15 cellular contexts compared by ENCODE assay signal in genomic region chr14:100336618-100337530, GRCh38. TPM values are rescaled to one million over a fixed set of nuclear protein-coding genes. Genes with fewer than 3 reads are reported as not detected.
DNase-seq lines count a peak whose midpoint lies in the region; ATAC-seq and TF ChIP-seq lines count a peak whose summit lies in the region.
"Had no signal": no experiment of that assay in that cellular context is flagged by ENCODE, and none has a peak within 500 bp of the region (broad histone marks: within the 10 kb centered on the region; RNA-seq: fewer than 3 reads in every experiment).

No MANE protein-coding gene starts in this region.

- H3K27me3 Mint-ChIP-seq in activated CD8-positive, alpha-beta T cell treated with anti-CD3 and anti-CD28 coated beads for 36 hours, result no peaks in the 10 kb centered on the region
- no peaks in the 10 kb centered on the region for H3K27me3 Mint-ChIP-seq in activated CD8-positive, alpha-beta T cell treated with anti-CD3 and anti-CD28 coated beads, Interleukin-2, amount 10 ng/mL, durations not matched to agents 7 days and 5 days (ENCODE audit: low read depth)
- H3K27me3 Mint-ChIP-seq in activated T-helper 1 cell treated with anti-CD3 and anti-CD28 coated beads, Interleukin-12 subunit alpha, Interleukin-12 subunit beta, Interleukin-2, Interleukin-4 antibody, amounts not matched to agents 30 ng/mL and 10 ng/mL and 1 ng/mL, durations not matched to agents 14 hours and 24 hours and 36 hours (ENCODE audit: insufficient read depth), result no peaks in the 10 kb centered on the region
- no peaks in the 10 kb centered on the region for H3K27me3 Mint-ChIP-seq in stimulated activated memory B cell treated with anti-CD40 and anti-IgM and Interleukin-4, amounts not matched to agents 10 μg/mL and 1 μg/mL and 100 μg/mL, for 72 hours
- H3K27me3 Mint-ChIP-seq in T-helper 17 cell, result no peaks in the 10 kb centered on the region
- H3K27me3 Mint-ChIP-seq: activated B cell treated with CpG ODN at 0.5 μM for 24 hours had no signal

- intact Hi-C loops in activated CD8-positive, alpha-beta T cell treated with anti-CD3 and anti-CD28 coated beads for 36 hours (cut with micrococcal nuclease), result no loop called here
- intact Hi-C loops in activated T-helper 1 cell treated with anti-CD3 and anti-CD28 coated beads, Interleukin-12 subunit alpha, Interleukin-12 subunit beta, Interleukin-2, Interleukin-4 antibody, amounts not matched to agents 30 ng/mL and 10 ng/mL and 1 ng/mL, durations not matched to agents 14 hours and 24 hours and 36 hours (cut with micrococcal nuclease), result no loop called here

- POLR2A ChIA-PET in activated CD8-positive, alpha-beta T cell treated with anti-CD3 and anti-CD28 coated beads for 36 hours (lab: Charles Lee), result interaction anchor here (0.7 to 1.5 kb wide), 7 partner anchors 9 to 35 kb away, joined by 3 to 4 read pairs (median 3); no protein-coding TSS in a partner anchor
- POLR2A ChIA-PET in activated CD8-positive, alpha-beta T cell treated with anti-CD3 and anti-CD28 coated beads, Interleukin-2, amount 10 ng/mL, durations not matched to agents 7 days and 5 days (lab: Charles Lee), result no interaction called here

- H3K9me3 Mint-ChIP-seq in activated CD8-positive, alpha-beta T cell treated with anti-CD3 and anti-CD28 coated beads for 36 hours, result no peaks in the 10 kb centered on the region
- no peaks in the 10 kb centered on the region for H3K9me3 Mint-ChIP-seq in activated CD8-positive, alpha-beta T cell treated with anti-CD3 and anti-CD28 coated beads, Interleukin-2, amount 10 ng/mL, durations not matched to agents 7 days and 5 days (ENCODE audit: insufficient read depth)
- H3K9me3 Mint-ChIP-seq in activated T-helper 1 cell treated with anti-CD3 and anti-CD28 coated beads, Interleukin-12 subunit alpha, Interleukin-12 subunit beta, Interleukin-2, Interleukin-4 antibody, amounts not matched to agents 30 ng/mL and 10 ng/mL and 1 ng/mL, durations not matched to agents 14 hours and 24 hours and 36 hours, result no peaks in the 10 kb centered on the region
- no peaks in the 10 kb centered on the region for H3K9me3 Mint-ChIP-seq in stimulated activated memory B cell treated with anti-CD40 and anti-IgM and Interleukin-4, amounts not matched to agents 10 μg/mL and 1 μg/mL and 100 μg/mL, for 72 hours
- H3K9me3 Mint-ChIP-seq: activated B cell treated with CpG ODN at 0.5 μM for 24 hours had no signal

- DNase-seq in activated CD8-positive, alpha-beta T cell treated with anti-CD3 and anti-CD28 coated beads for 36 hours, result no peak
- DNase-seq in activated CD8-positive, alpha-beta T cell treated with anti-CD3 and anti-CD28 coated beads, Interleukin-2, amount 10 ng/mL, durations not matched to agents 7 days and 5 days, result no peak
- DNase-seq in activated T-helper 1 cell treated with anti-CD3 and anti-CD28 coated beads, Interleukin-12 subunit alpha, Interleukin-12 subunit beta, Interleukin-2, Interleukin-4 antibody, amounts not matched to agents 30 ng/mL and 10 ng/mL and 1 ng/mL, durations not matched to agents 14 hours and 24 hours and 36 hours (ENCODE audit: low spot score), result no peak
- DNase-seq in NCI-H526 (lab: John Stamatoyannopoulos, UW) (no peak), T-helper 17 cell (no peak)
- DNase-seq: ACHN, activated B cell treated with CpG ODN at 0.5 μM for 24 hours, hippocampal formation, NCI-H2029, thyroid gland had no signal

- peak overlapping the region; percentile 42 for H3K27ac Mint-ChIP-seq in activated CD8-positive, alpha-beta T cell treated with anti-CD3 and anti-CD28 coated beads for 36 hours
- H3K27ac Mint-ChIP-seq in activated CD8-positive, alpha-beta T cell treated with anti-CD3 and anti-CD28 coated beads, Interleukin-2, amount 10 ng/mL, durations not matched to agents 7 days and 5 days, result no peak overlapping the region
- peak overlapping the region; percentile 79 for H3K27ac Mint-ChIP-seq in activated T-helper 1 cell treated with anti-CD3 and anti-CD28 coated beads, Interleukin-12 subunit alpha, Interleukin-12 subunit beta, Interleukin-2, Interleukin-4 antibody, amounts not matched to agents 30 ng/mL and 10 ng/mL and 1 ng/mL, durations not matched to agents 14 hours and 24 hours and 36 hours
- peak overlapping the region; percentile 58 for H3K27ac Mint-ChIP-seq in stimulated activated memory B cell treated with anti-CD40 and anti-IgM and Interleukin-4, amounts not matched to agents 10 μg/mL and 1 μg/mL and 100 μg/mL, for 72 hours
- no peak overlapping the region for H3K27ac Mint-ChIP-seq in T-helper 17 cell
- H3K27ac Mint-ChIP-seq: activated B cell treated with CpG ODN at 0.5 μM for 24 hours had no signal

- CTCF ChIA-PET in activated CD8-positive, alpha-beta T cell treated with anti-CD3 and anti-CD28 coated beads for 36 hours (lab: Charles Lee), result interaction anchor here (0.7 kb wide), 1 partner anchor 585 kb away, joined by 3 read pairs; no protein-coding TSS in a partner anchor
- CTCF ChIA-PET in activated CD8-positive, alpha-beta T cell treated with anti-CD3 and anti-CD28 coated beads, Interleukin-2, amount 10 ng/mL, durations not matched to agents 7 days and 5 days (lab: Charles Lee), result interaction anchor here (1.1 kb wide), 1 partner anchor 41 kb away, joined by 3 read pairs; no protein-coding TSS in a partner anchor

- peaks cover 59% of the 10 kb centered on the region for H3K36me3 Mint-ChIP-seq in activated CD8-positive, alpha-beta T cell treated with anti-CD3 and anti-CD28 coated beads for 36 hours (ENCODE audit: low read depth)
- H3K36me3 Mint-ChIP-seq in activated CD8-positive, alpha-beta T cell treated with anti-CD3 and anti-CD28 coated beads, Interleukin-2, amount 10 ng/mL, durations not matched to agents 7 days and 5 days (ENCODE audit: low read depth), result peaks cover 61% of the 10 kb centered on the region
- H3K36me3 Mint-ChIP-seq in activated T-helper 1 cell treated with anti-CD3 and anti-CD28 coated beads, Interleukin-12 subunit alpha, Interleukin-12 subunit beta, Interleukin-2, Interleukin-4 antibody, amounts not matched to agents 30 ng/mL and 10 ng/mL and 1 ng/mL, durations not matched to agents 14 hours and 24 hours and 36 hours (ENCODE audit: low read depth), result peaks cover 45% of the 10 kb centered on the region
- peaks cover 77% of the 10 kb centered on the region for H3K36me3 Mint-ChIP-seq in stimulated activated memory B cell treated with anti-CD40 and anti-IgM and Interleukin-4, amounts not matched to agents 10 μg/mL and 1 μg/mL and 100 μg/mL, for 72 hours
- peaks cover 2% of the 10 kb centered on the region for H3K36me3 Mint-ChIP-seq in T-helper 17 cell (ENCODE audit: low read depth)

- no peak for ATAC-seq in activated CD8-positive, alpha-beta T cell treated with anti-CD3 and anti-CD28 coated beads for 36 hours
- ATAC-seq in activated CD8-positive, alpha-beta T cell treated with anti-CD3 and anti-CD28 coated beads, Interleukin-2, amount 10 ng/mL, durations not matched to agents 7 days and 5 days, result no peak
- peak; percentile 37 for ATAC-seq in GM21390 (IDR thresholded peaks at IDR 0.05; ENCODE audit: unreplicated experiment)
- no peak for ATAC-seq in stimulated activated memory B cell treated with anti-CD40 and anti-IgM and Interleukin-4, amounts not matched to agents 10 μg/mL and 1 μg/mL and 100 μg/mL, for 72 hours
- ATAC-seq in GM19395 (IDR thresholded peaks at IDR 0.05; ENCODE audit: unreplicated experiment), result no peak
- ATAC-seq in T-helper 17 cell, result no peak
- ATAC-seq: SK-N-SH treated with all-trans-retinoic acid at 6 μM for 48 hours had no signal

- TF ChIP-seq CTCF in activated CD8-positive, alpha-beta T cell treated with anti-CD3 and anti-CD28 coated beads for 36 hours (IDR thresholded peaks at IDR 0.05), result no peak

- peaks cover 18% of the 10 kb centered on the region for H3K4me1 Mint-ChIP-seq in activated CD8-positive, alpha-beta T cell treated with anti-CD3 and anti-CD28 coated beads for 36 hours (ENCODE audit: low read depth)
- H3K4me1 Mint-ChIP-seq in activated CD8-positive, alpha-beta T cell treated with anti-CD3 and anti-CD28 coated beads, Interleukin-2, amount 10 ng/mL, durations not matched to agents 7 days and 5 days (ENCODE audit: low read depth), result peaks cover 10% of the 10 kb centered on the region
- H3K4me1 Mint-ChIP-seq in activated T-helper 1 cell treated with anti-CD3 and anti-CD28 coated beads, Interleukin-12 subunit alpha, Interleukin-12 subunit beta, Interleukin-2, Interleukin-4 antibody, amounts not matched to agents 30 ng/mL and 10 ng/mL and 1 ng/mL, durations not matched to agents 14 hours and 24 hours and 36 hours (ENCODE audit: low read depth), result peaks cover 20% of the 10 kb centered on the region
- peaks cover 41% of the 10 kb centered on the region for H3K4me1 Mint-ChIP-seq in stimulated activated memory B cell treated with anti-CD40 and anti-IgM and Interleukin-4, amounts not matched to agents 10 μg/mL and 1 μg/mL and 100 μg/mL, for 72 hours
- H3K4me1 Mint-ChIP-seq in T-helper 17 cell, result peaks cover 7% of the 10 kb centered on the region

- H3K9me3 ChIP-seq in T-helper 17 cell (ENCODE audit: control insufficient read depth, low read length, poor library complexity, severe bottlenecking), result no peaks in the 10 kb centered on the region
- H3K9me3 ChIP-seq: thyroid gland had no signal

- no peak overlapping the region for H3K4me3 Mint-ChIP-seq in activated CD8-positive, alpha-beta T cell treated with anti-CD3 and anti-CD28 coated beads for 36 hours
- no peak overlapping the region for H3K4me3 Mint-ChIP-seq in activated CD8-positive, alpha-beta T cell treated with anti-CD3 and anti-CD28 coated beads, Interleukin-2, amount 10 ng/mL, durations not matched to agents 7 days and 5 days
- H3K4me3 Mint-ChIP-seq in activated T-helper 1 cell treated with anti-CD3 and anti-CD28 coated beads, Interleukin-12 subunit alpha, Interleukin-12 subunit beta, Interleukin-2, Interleukin-4 antibody, amounts not matched to agents 30 ng/mL and 10 ng/mL and 1 ng/mL, durations not matched to agents 14 hours and 24 hours and 36 hours, result no peak overlapping the region
- no peak overlapping the region for H3K4me3 Mint-ChIP-seq in stimulated activated memory B cell treated with anti-CD40 and anti-IgM and Interleukin-4, amounts not matched to agents 10 μg/mL and 1 μg/mL and 100 μg/mL, for 72 hours
- H3K4me3 Mint-ChIP-seq in T-helper 17 cell, result no peak overlapping the region
- H3K4me3 Mint-ChIP-seq: activated B cell treated with CpG ODN at 0.5 μM for 24 hours had no signal

RNA-seq across cellular contexts. Expression of gene SLC25A47, which starts 13.7 kb away (rescaled TPM):
- not detected for total RNA-seq in activated CD8-positive, alpha-beta T cell treated with anti-CD3 and anti-CD28 coated beads for 36 hours
- total RNA-seq in activated CD8-positive, alpha-beta T cell treated with anti-CD3 and anti-CD28 coated beads, Interleukin-2, amount 10 ng/mL, durations not matched to agents 7 days and 5 days, result not detected
- total RNA-seq in activated T-helper 1 cell treated with anti-CD3 and anti-CD28 coated beads, Interleukin-12 subunit alpha, Interleukin-12 subunit beta, Interleukin-2, Interleukin-4 antibody, amounts not matched to agents 30 ng/mL and 10 ng/mL and 1 ng/mL, durations not matched to agents 14 hours and 24 hours and 36 hours, result not detected in 2 replicates
- total RNA-seq in T-helper 17 cell, result not detected
- total RNA-seq: activated B cell treated with CpG ODN at 0.5 μM for 24 hours, epithelial cell of proximal tubule, thyroid gland had no signal

RNA-seq across cellular contexts. Expression of gene SLC25A29, which starts 30.6 kb away (rescaled TPM):
- 10 to 100 TPM; 23.6 to 24.7 TPM for total RNA-seq in activated CD8-positive, alpha-beta T cell treated with anti-CD3 and anti-CD28 coated beads for 36 hours
- 10 to 100 TPM; 29.7 to 29.9 TPM for total RNA-seq in activated CD8-positive, alpha-beta T cell treated with anti-CD3 and anti-CD28 coated beads, Interleukin-2, amount 10 ng/mL, durations not matched to agents 7 days and 5 days
- 15.9 and 19.1 TPM in 2 replicates for total RNA-seq in activated T-helper 1 cell treated with anti-CD3 and anti-CD28 coated beads, Interleukin-12 subunit alpha, Interleukin-12 subunit beta, Interleukin-2, Interleukin-4 antibody, amounts not matched to agents 30 ng/mL and 10 ng/mL and 1 ng/mL, durations not matched to agents 14 hours and 24 hours and 36 hours
- total RNA-seq in T-helper 17 cell, result 1 to 10 TPM; 3.7 to 5.9 TPM

RNA-seq across cellular contexts. Expression of gene WDR25, which starts 39.4 kb away (rescaled TPM):
- 1 to 10 TPM; 6.2 to 7.5 TPM for total RNA-seq in activated CD8-positive, alpha-beta T cell treated with anti-CD3 and anti-CD28 coated beads for 36 hours
- 1 to 10 TPM; 7.2 to 7.9 TPM for total RNA-seq in activated CD8-positive, alpha-beta T cell treated with anti-CD3 and anti-CD28 coated beads, Interleukin-2, amount 10 ng/mL, durations not matched to agents 7 days and 5 days
- total RNA-seq in activated T-helper 1 cell treated with anti-CD3 and anti-CD28 coated beads, Interleukin-12 subunit alpha, Interleukin-12 subunit beta, Interleukin-2, Interleukin-4 antibody, amounts not matched to agents 30 ng/mL and 10 ng/mL and 1 ng/mL, durations not matched to agents 14 hours and 24 hours and 36 hours, result 7.4 and 9.5 TPM in 2 replicates
- 1 to 10 TPM; 5.7 to 6.5 TPM for total RNA-seq in T-helper 17 cell

Comparison
In these comparisons a context has a peak if more than half of its experiments do, and no peak if none do; other contexts are left out.
1. H3K27ac Mint-ChIP-seq: peak in activated CD8-positive, alpha-beta T cell treated with anti-CD3 and anti-CD28 coated beads for 36 hours (single experiment), activated T-helper 1 cell treated with anti-CD3 and anti-CD28 coated beads, Interleukin-12 subunit alpha, Interleukin-12 subunit beta, Interleukin-2, Interleukin-4 antibody, amounts not matched to agents 30 ng/mL and 10 ng/mL and 1 ng/mL, durations not matched to agents 14 hours and 24 hours and 36 hours (single experiment) and stimulated activated memory B cell treated with anti-CD40 and anti-IgM and Interleukin-4, amounts not matched to agents 10 μg/mL and 1 μg/mL and 100 μg/mL, for 72 hours (single experiment); none in activated CD8-positive, alpha-beta T cell treated with anti-CD3 and anti-CD28 coated beads, Interleukin-2, amount 10 ng/mL, durations not matched to agents 7 days and 5 days (single experiment) and T-helper 17 cell (single experiment).